4 cellular contexts compared by ENCODE assay signal in genomic region chr7:72960626-72961345, GRCh38. TPM values are rescaled to one million over a fixed set of nuclear protein-coding genes. Genes with fewer than 3 reads are reported as not detected.
"Had no signal": no experiment of that assay in that cellular context is flagged by ENCODE, and none has a peak within 500 bp of the region (broad histone marks: within the 10 kb centered on the region; RNA-seq: fewer than 3 reads in every experiment).

No MANE protein-coding gene starts in this region.

RNA-seq across cellular contexts. Expression of gene TRIM74, which starts 8.5 kb away (rescaled TPM):
- total RNA-seq: HT1080, LHCN-M2, PC-3, SJSA1 had no signal
